Comparison of ENCODE assay signal across 18 cellular contexts in the genomic region with DNA sequence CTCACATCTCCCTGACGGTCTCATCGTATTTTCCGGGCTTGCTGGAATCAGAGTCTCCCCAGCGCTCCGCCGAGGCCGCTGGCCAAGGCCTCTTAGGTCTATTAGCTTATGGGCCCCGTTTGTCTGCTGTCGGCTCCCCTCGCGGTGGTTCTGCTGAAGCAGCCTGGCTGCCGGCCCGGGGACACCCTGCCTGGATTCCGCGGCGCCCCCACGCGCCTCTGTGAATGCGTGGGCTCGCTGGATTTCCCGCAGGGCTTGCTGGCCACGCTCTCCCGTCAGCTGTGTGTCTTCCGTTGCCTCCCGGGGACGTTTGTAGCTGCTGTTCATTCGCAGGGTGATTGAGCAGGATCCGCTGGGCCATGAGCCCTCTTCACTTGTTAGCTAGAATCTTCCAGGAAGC. TPM values are rescaled to one million over a fixed set of nuclear protein-coding genes. Genes with fewer than 3 reads are reported as not detected.
DNase-seq lines count a peak whose midpoint lies in the region; ATAC-seq and TF ChIP-seq lines count a peak whose summit lies in the region.
"Had no signal": no experiment of that assay in that cellular context is flagged by ENCODE, and none has a peak within 500 bp of the region (broad histone marks: within the 10 kb centered on the region; RNA-seq: fewer than 3 reads in every experiment).

No MANE protein-coding gene starts in this region.

- TF ChIP-seq POLR2A in sigmoid colon (IDR thresholded peaks at IDR 0.05), result no peak

- H3K4me3 ChIP-seq in GM23338, result no peak overlapping the region
- no peak overlapping the region for H3K4me3 ChIP-seq in sigmoid colon
- H3K4me3 ChIP-seq: GM23248 had no signal

- peaks cover 11% of the 10 kb centered on the region for H3K27me3 Mint-ChIP-seq in GM23338 (ENCODE audit: insufficient read depth, low read depth, poor library complexity)
- peaks cover 0 to 19% of the 10 kb centered on the region in 2 donors for H3K27me3 Mint-ChIP-seq in effector memory CD8-positive, alpha-beta T cell
- H3K27me3 Mint-ChIP-seq: B cell; CD4-positive, alpha-beta T cell had no signal

- peaks cover under 1% of the 10 kb centered on the region; the same call in 1 of the 3 replicates for H3K36me3 Mint-ChIP-seq in GM23338 (ENCODE audit: low read depth)
- H3K36me3 Mint-ChIP-seq in effector memory CD8-positive, alpha-beta T cell (ENCODE audit: insufficient read depth), result peaks cover 4% of the 10 kb centered on the region

- TF ChIP-seq CTCF in GM23338 (conservative IDR thresholded peaks at IDR 0.05; ENCODE audit: low read depth in 2 of 2) (no peak), sigmoid colon (IDR thresholded peaks at IDR 0.05) (no peak)

- H3F3A ChIP-seq in GM23338 (replicated peaks; ENCODE audit: low read depth), result no peaks in the 10 kb centered on the region

- TF ChIP-seq EP300 in sigmoid colon (IDR thresholded peaks at IDR 0.05), result no peak

- H4K20me1 ChIP-seq in GM23338 (replicated peaks; ENCODE audit: insufficient read depth), result no peaks in the 10 kb centered on the region

- H3K4me1 Mint-ChIP-seq in GM23338, result peaks cover 7% of the 10 kb centered on the region
- H3K4me1 Mint-ChIP-seq in effector memory CD8-positive, alpha-beta T cell (ENCODE audit: low read depth in 2 of 2), result no peaks in the 10 kb centered on the region
- H3K4me1 Mint-ChIP-seq: B cell had no signal

- DNase-seq in GM23338 (ENCODE audit: low spot score) (peak; percentile 41), cerebellar cortex (ENCODE audit: low spot score) (peak; percentile 39), mesenteric fat pad (ENCODE audit: low spot score) (peak; percentile 77), sigmoid colon (peak; percentile 65)
- no peak for DNase-seq in effector memory CD8-positive, alpha-beta T cell
- DNase-seq: ACHN; CD4-positive, alpha-beta T cell; DMS79 treated with DMSO at 0.1 percent for 48 hours; GF-D8; GM23248; KG1; NCI-H1048; NCI-H1694; PC-3 had no signal

- H3K4me1 ChIP-seq in GM23338 (ENCODE audit: insufficient read depth), result no peaks in the 10 kb centered on the region
- H3K4me1 ChIP-seq in sigmoid colon, result peaks cover 0 to 7% (median 3%) of the 10 kb centered on the region in 4 donors

- H3K27me3 ChIP-seq in GM23338 (ENCODE audit: insufficient read depth), result no peaks in the 10 kb centered on the region
- no peaks in the 10 kb centered on the region for H3K27me3 ChIP-seq in sigmoid colon

- intact Hi-C loops in sigmoid colon (cut with DNase I), result no loop called here

- H3K27ac ChIP-seq in GM23338 (ENCODE audit: low read depth) (no peak overlapping the region), sigmoid colon (no peak overlapping the region)
- H3K27ac ChIP-seq: GM23248 had no signal

- H3K9me2 ChIP-seq in GM23338 (ENCODE audit: insufficient read depth), result no peaks in the 10 kb centered on the region

- peak; percentile 56 for ATAC-seq in GM23338
- ATAC-seq in HG02623 (IDR thresholded peaks at IDR 0.05; ENCODE audit: unreplicated experiment), result no peak
- ATAC-seq in HG03135 (IDR thresholded peaks at IDR 0.05; ENCODE audit: unreplicated experiment), result no peak
- ATAC-seq in effector memory CD8-positive, alpha-beta T cell (replicated peaks), result no peak
- ATAC-seq: PC-3 had no signal

- H3K79me2 ChIP-seq in GM23338 (replicated peaks; ENCODE audit: insufficient read depth), result no peaks in the 10 kb centered on the region

- no peaks in the 10 kb centered on the region; the same call in 2 of the 3 replicates for H3K9me3 Mint-ChIP-seq in GM23338
- no peaks in the 10 kb centered on the region for H3K9me3 Mint-ChIP-seq in effector memory CD8-positive, alpha-beta T cell
- H3K9me3 Mint-ChIP-seq: CD4-positive, alpha-beta T cell had no signal

- 70 to 86% methylated on average over 28 of the region's 28 CpGs for WGBS in sigmoid colon, 2 donors

- H3K4me2 ChIP-seq in GM23338, result no peak overlapping the region

- H3K36me3 ChIP-seq in GM23338 (ENCODE audit: insufficient read depth) (no peaks in the 10 kb centered on the region), sigmoid colon (no peaks in the 10 kb centered on the region)

- H3K4me3 Mint-ChIP-seq in GM23338, result no peak overlapping the region
- H3K4me3 Mint-ChIP-seq in effector memory CD8-positive, alpha-beta T cell, result no peak overlapping the region
- H3K4me3 Mint-ChIP-seq: B cell; CD4-positive, alpha-beta T cell had no signal

- no peaks in the 10 kb centered on the region for H3K9me3 ChIP-seq in sigmoid colon

- H3K27ac Mint-ChIP-seq in GM23338, result no peak overlapping the region; the same call in 1 of the 2 replicates
- H3K27ac Mint-ChIP-seq in effector memory CD8-positive, alpha-beta T cell, result no peak overlapping the region
- H3K27ac Mint-ChIP-seq: B cell; CD4-positive, alpha-beta T cell had no signal

- H2AFZ ChIP-seq in GM23338, result no peak overlapping the region
- H2AFZ ChIP-seq: GM23248 had no signal

TF ChIP-seq in GM23338, 12 proteins besides CTCF, POLR2A, EP300 and RAD21 (continues in another document):
- TF ChIP-seq ZNF114 (CRISPR knock-in tag; IDR thresholded peaks at IDR 0.05), result no peak
- no peak for TF ChIP-seq CREB1 (CRISPR knock-in tag; IDR thresholded peaks at IDR 0.05; ENCODE audit: low read depth)
- TF ChIP-seq EZH2phosphoT487 (IDR thresholded peaks at IDR 0.05; ENCODE audit: unreplicated experiment), result no peak
- TF ChIP-seq, protein P1, sequence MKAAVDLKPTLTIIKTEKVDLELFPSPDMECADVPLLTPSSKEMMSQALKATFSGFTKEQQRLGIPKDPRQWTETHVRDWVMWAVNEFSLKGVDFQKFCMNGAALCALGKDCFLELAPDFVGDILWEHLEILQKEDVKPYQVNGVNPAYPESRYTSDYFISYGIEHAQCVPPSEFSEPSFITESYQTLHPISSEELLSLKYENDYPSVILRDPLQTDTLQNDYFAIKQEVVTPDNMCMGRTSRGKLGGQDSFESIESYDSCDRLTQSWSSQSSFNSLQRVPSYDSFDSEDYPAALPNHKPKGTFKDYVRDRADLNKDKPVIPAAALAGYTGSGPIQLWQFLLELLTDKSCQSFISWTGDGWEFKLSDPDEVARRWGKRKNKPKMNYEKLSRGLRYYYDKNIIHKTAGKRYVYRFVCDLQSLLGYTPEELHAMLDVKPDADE (IDR thresholded peaks at IDR 0.05), result no peak
- TF ChIP-seq, protein P2, sequence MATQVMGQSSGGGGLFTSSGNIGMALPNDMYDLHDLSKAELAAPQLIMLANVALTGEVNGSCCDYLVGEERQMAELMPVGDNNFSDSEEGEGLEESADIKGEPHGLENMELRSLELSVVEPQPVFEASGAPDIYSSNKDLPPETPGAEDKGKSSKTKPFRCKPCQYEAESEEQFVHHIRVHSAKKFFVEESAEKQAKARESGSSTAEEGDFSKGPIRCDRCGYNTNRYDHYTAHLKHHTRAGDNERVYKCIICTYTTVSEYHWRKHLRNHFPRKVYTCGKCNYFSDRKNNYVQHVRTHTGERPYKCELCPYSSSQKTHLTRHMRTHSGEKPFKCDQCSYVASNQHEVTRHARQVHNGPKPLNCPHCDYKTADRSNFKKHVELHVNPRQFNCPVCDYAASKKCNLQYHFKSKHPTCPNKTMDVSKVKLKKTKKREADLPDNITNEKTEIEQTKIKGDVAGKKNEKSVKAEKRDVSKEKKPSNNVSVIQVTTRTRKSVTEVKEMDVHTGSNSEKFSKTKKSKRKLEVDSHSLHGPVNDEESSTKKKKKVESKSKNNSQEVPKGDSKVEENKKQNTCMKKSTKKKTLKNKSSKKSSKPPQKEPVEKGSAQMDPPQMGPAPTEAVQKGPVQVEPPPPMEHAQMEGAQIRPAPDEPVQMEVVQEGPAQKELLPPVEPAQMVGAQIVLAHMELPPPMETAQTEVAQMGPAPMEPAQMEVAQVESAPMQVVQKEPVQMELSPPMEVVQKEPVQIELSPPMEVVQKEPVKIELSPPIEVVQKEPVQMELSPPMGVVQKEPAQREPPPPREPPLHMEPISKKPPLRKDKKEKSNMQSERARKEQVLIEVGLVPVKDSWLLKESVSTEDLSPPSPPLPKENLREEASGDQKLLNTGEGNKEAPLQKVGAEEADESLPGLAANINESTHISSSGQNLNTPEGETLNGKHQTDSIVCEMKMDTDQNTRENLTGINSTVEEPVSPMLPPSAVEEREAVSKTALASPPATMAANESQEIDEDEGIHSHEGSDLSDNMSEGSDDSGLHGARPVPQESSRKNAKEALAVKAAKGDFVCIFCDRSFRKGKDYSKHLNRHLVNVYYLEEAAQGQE (IDR thresholded peaks at IDR 0.05; ENCODE audit: unreplicated experiment), result no peak

RNA-seq across cellular contexts. Expression of a gene that starts 8.4 kb away (rescaled TPM):
- 4.4 and 6.8 TPM in 2 replicates for total RNA-seq in GM23338 (2014; rRNA removed; shearing (Covaris generic))
- 0.95 and 1.2 TPM in 2 replicates for polyA plus RNA-seq in GM23338 (2016; fragmentation: Nextera tagmentation; extraction: Ambion mirVana)
- total RNA-seq in mesenteric fat pad, result 3.8 TPM
- 1 to 10 TPM; 3.9 to 7.1 (median 5.4) TPM for total RNA-seq in sigmoid colon
- polyA plus RNA-seq in sigmoid colon, result 1 to 10 TPM in 1 of 3 donors, under 1 TPM in 2; under 0.01 to 2.9 (median 0.46) TPM
- total RNA-seq: M059J had no signal

Comparison
In these comparisons a context has a peak if more than half of its experiments do, and no peak if none do; other contexts are left out.
1. DNase-seq: peak in GM23338 (single experiment), cerebellar cortex (single experiment), mesenteric fat pad (single experiment) and sigmoid colon (single experiment); none in effector memory CD8-positive, alpha-beta T cell (0 of 3).